17 cellular contexts compared by ENCODE assay signal in genomic region chrX:115694028-115694427, GRCh38.
DNase-seq lines count a peak whose midpoint lies in the region; ATAC-seq, FAIRE-seq and TF ChIP-seq lines count a peak whose summit lies in the region.
"Had no signal": no experiment of that assay in that cellular context is flagged by ENCODE, and none has a peak within 500 bp of the region (broad histone marks: within the 10 kb centered on the region; RNA-seq: fewer than 3 reads in every experiment).

No MANE protein-coding gene starts in this region.

- DNase-seq in H1 (ENCODE audit: low read depth in 1 of 2, low spot score in 2 of 2) (no peak), progenitor cell of endocrine pancreas (ENCODE audit: low spot score, unreplicated experiment) (no peak)
- no peak for DNase-seq in activated CD8-positive, alpha-beta memory T cell treated with anti-CD3 and anti-CD28 coated beads, Interleukin-2, amount 50 U/mL, for 4 hours
- DNase-seq: BE2C; CD8-positive, alpha-beta T cell; COR-L47; DND-41; GF-D8; H7 had no signal

- H2AFZ ChIP-seq in H1 (ENCODE audit: low read length): no peak overlapping the region

- no peak overlapping the region for H3K4me3 Mint-ChIP-seq in progenitor cell of endocrine pancreas (ENCODE audit: low read depth)
- H3K4me3 Mint-ChIP-seq: CD8-positive, alpha-beta T cell had no signal

- WGBS in H1 (ENCODE audit: extremely low coverage in 1 of 2, insufficient coverage in 1 of 2, insufficient read length in 1 of 2, insufficient replicate concordance in 2 of 2, low coverage in 1 of 2, low lambda C conversion rate in 2 of 2, missing lambda C conversion rate in 1 of 2), 2 experiments: 6% methylated on average over 3 of the region's 6 CpGs; no CpG with 5 or more reads in 1 of the 2 experiments

- H3K9ac ChIP-seq in HUES48 (ENCODE audit: low read depth, low read length) (peak overlapping the region; percentile 71), H1 (replicated peaks in 1 of 4; ENCODE audit: extremely low read depth in 1 of 4, low read depth in 3 of 4, low read length in 3 of 4) (no peak overlapping the region; a peak in 1 of 7 replicates), iPS-18a (ENCODE audit: low read length) (peak overlapping the region; percentile 73)
- H3K9ac ChIP-seq: KMS-11 had no signal

- H3K4me1 ChIP-seq in HUES48 (ENCODE audit: control insufficient read depth, insufficient read depth, low read length): peaks cover 53% of the 10 kb centered on the region
- H3K4me1 ChIP-seq in H1 (replicated peaks in 1 of 4; ENCODE audit: control insufficient read depth in 3 of 4, insufficient read depth in 4 of 4, low read length in 3 of 4): peaks cover 0 to 29% (median 11%) of the 10 kb centered on the region in 4 experiments; a peak in 5 of 7 replicates
- peaks cover 35% of the 10 kb centered on the region for H3K4me1 ChIP-seq in iPS-18a (ENCODE audit: control insufficient read depth, low read depth, low read length)
- H3K4me1 ChIP-seq: A549, BE2C had no signal

- no peaks in the 10 kb centered on the region for H3K9me3 Mint-ChIP-seq in progenitor cell of endocrine pancreas (ENCODE audit: low read depth)
- H3K9me3 Mint-ChIP-seq: CD8-positive, alpha-beta T cell had no signal

- peak overlapping the region; percentile 97; the same call in 1 of the 2 replicates for H2BK20ac ChIP-seq in H1 (ENCODE audit: low read length)

- no peaks in the 10 kb centered on the region for H3K79me1 ChIP-seq in H1 (ENCODE audit: low read depth, low read length)

- H2BK120ac ChIP-seq in H1 (replicated peaks; ENCODE audit: low read depth, low read length): peak overlapping the region; percentile 13

- H4K20me1 ChIP-seq in H1 (replicated peaks in 1 of 2; ENCODE audit: control insufficient read depth in 1 of 2, insufficient read depth in 2 of 2, low read length in 2 of 2): no peaks in the 10 kb centered on the region

- peak overlapping the region; percentile 46 for H3K27ac Mint-ChIP-seq in progenitor cell of endocrine pancreas
- H3K27ac Mint-ChIP-seq: CD8-positive, alpha-beta T cell had no signal

- no peak overlapping the region for H2BK15ac ChIP-seq in H1 (ENCODE audit: low read length)

- H3K27me3 Mint-ChIP-seq in progenitor cell of endocrine pancreas: peaks cover 25% of the 10 kb centered on the region

- H3K27ac ChIP-seq in HUES48 (ENCODE audit: low read depth, low read length) (peak overlapping the region; percentile 82), H1 (ENCODE audit: low read depth, low read length) (peak overlapping the region; percentile 61), iPS-18a (ENCODE audit: low read length) (peak overlapping the region; percentile 93)
- H3K27ac ChIP-seq: A549, C4-2B, HL-60, KMS-11 had no signal

- H3K23ac ChIP-seq in H1 (ENCODE audit: insufficient read length): no peak overlapping the region

- H3K9me3 ChIP-seq in HUES48 (ENCODE audit: control insufficient read depth, insufficient read depth, low read length) (no peaks in the 10 kb centered on the region), H1 (ENCODE audit: insufficient read depth in 2 of 2, low read depth in 1 of 2, low read length in 1 of 2) (no peaks in the 10 kb centered on the region), iPS-18a (ENCODE audit: control insufficient read depth, low read depth, low read length) (no peaks in the 10 kb centered on the region)
- H3K9me3 ChIP-seq: A549, BE2C had no signal

- H3K79me2 ChIP-seq in H1 (ENCODE audit: control insufficient read depth in 1 of 2, insufficient read depth in 2 of 2, low read length in 2 of 2): no peaks in the 10 kb centered on the region

- no peak for FAIRE-seq in H1 (lab: Jason Lieb, UNC)
- FAIRE-seq: A549 had no signal

- TF ChIP-seq RAD21 in H1 (IDR thresholded peaks at IDR 0.05 in 1 of 2, conservative IDR thresholded peaks at IDR 0.05 in 1 of 2; ENCODE audit: low read depth in 2 of 2, low read length in 2 of 2): no peak

- no peak overlapping the region for H3K14ac ChIP-seq in H1 (ENCODE audit: insufficient read length)

- H4K91ac ChIP-seq in H1 (replicated peaks; ENCODE audit: insufficient read length, low read length): peak overlapping the region; percentile 81

- POLR2A ChIA-PET in H1 (lab: Charles Lee; ENCODE audit: partially characterized antibody): interaction anchor here (0.8 to 1.2 kb wide), 3 partner anchors 17 to 68 kb away, joined by 5 read pairs; no protein-coding TSS in a partner anchor

- H3K56ac ChIP-seq in H1 (replicated peaks; ENCODE audit: insufficient read length, low read depth, low read length): peak overlapping the region; percentile 52

- peak overlapping the region; percentile 92 for H3K4ac ChIP-seq in H1 (replicated peaks; ENCODE audit: insufficient read length, low read depth, low read length)

- peaks cover 11% of the 10 kb centered on the region for H3K4me1 Mint-ChIP-seq in progenitor cell of endocrine pancreas (ENCODE audit: low read depth)

- TF ChIP-seq POLR2A in H1 (IDR thresholded peaks at IDR 0.05; ENCODE audit: control extremely low read depth in 1 of 2, low read depth in 2 of 2, low read length in 2 of 2): no peak

- TF ChIP-seq CTCF in H1 (IDR thresholded peaks at IDR 0.05; ENCODE audit: control extremely low read depth in 1 of 3, insufficient read depth in 1 of 3, low read depth in 1 of 3, low read length in 3 of 3): no peak
- TF ChIP-seq CTCF in progenitor cell of endocrine pancreas (IDR thresholded peaks at IDR 0.05; ENCODE audit: unreplicated experiment): no peak

- H3K4me2 ChIP-seq in H1 (ENCODE audit: insufficient read depth in 1 of 2, low read depth in 2 of 2, low read length in 2 of 2): peak overlapping the region; percentile 14 to 24; a peak in 2 of 4 replicates
- H3K4me2 ChIP-seq: A549, KMS-11 had no signal

- no peaks in the 10 kb centered on the region for H3K23me2 ChIP-seq in H1 (ENCODE audit: low read depth, low read length)

- ATAC-seq in HG02870 (IDR thresholded peaks at IDR 0.05; ENCODE audit: unreplicated experiment) (no peak), HG02759 (IDR thresholded peaks at IDR 0.05; ENCODE audit: unreplicated experiment) (no peak)
- ATAC-seq: A549; CD8-positive, alpha-beta T cell had no signal

- CTCF ChIA-PET in H1 (lab: Charles Lee; ENCODE audit: partially characterized antibody): interaction anchor here (1.2 to 1.7 kb wide), 3 partner anchors 42 to 363 kb away, joined by 3 to 4 read pairs (median 3); no protein-coding TSS in a partner anchor

- H3K36me3 Mint-ChIP-seq in progenitor cell of endocrine pancreas (ENCODE audit: insufficient read depth): no peaks in the 10 kb centered on the region
- H3K36me3 Mint-ChIP-seq: CD8-positive, alpha-beta T cell had no signal

- H2BK12ac ChIP-seq in H1 (ENCODE audit: low read depth, low read length): peak overlapping the region; percentile 46; the same call in 1 of the 2 replicates

- no peak overlapping the region for H3K4me3 ChIP-seq in HUES48 (ENCODE audit: low read depth, low read length)
- no peak overlapping the region for H3K4me3 ChIP-seq in H1 (ENCODE audit: extremely low read depth in 1 of 4, insufficient read depth in 2 of 4, low read depth in 3 of 4, low read length in 4 of 4)
- H3K4me3 ChIP-seq in iPS-18a (ENCODE audit: low read length): peak overlapping the region; percentile 12
- H3K4me3 ChIP-seq: A549 had no signal

- H2BK5ac ChIP-seq in H1 (ENCODE audit: low read depth, low read length): peak overlapping the region; percentile 89; the same call in 1 of the 2 replicates

- H3K18ac ChIP-seq in H1 (ENCODE audit: extremely low read depth, low read length): peak overlapping the region; percentile 65

- H4K5ac ChIP-seq in H1 (ENCODE audit: insufficient read length, low read depth, low read length): peak overlapping the region; percentile 38

- TF ChIP-seq EP300 in H1 (IDR thresholded peaks at IDR 0.05; ENCODE audit: borderline replicate concordance in 1 of 2, low read depth in 2 of 2, low read length in 2 of 2): no peak

- no peaks in the 10 kb centered on the region for H3K36me3 ChIP-seq in HUES48 (ENCODE audit: control insufficient read depth, insufficient read depth, low read length)
- H3K36me3 ChIP-seq in H1 (ENCODE audit: control insufficient read depth in 2 of 4, insufficient read depth in 4 of 4, low read length in 3 of 4): no peaks in the 10 kb centered on the region
- no peaks in the 10 kb centered on the region for H3K36me3 ChIP-seq in iPS-18a (ENCODE audit: control insufficient read depth, low read depth, low read length)
- H3K36me3 ChIP-seq: BE2C had no signal

- no peak overlapping the region; the same call in 1 of the 2 replicates for H2AK5ac ChIP-seq in H1 (ENCODE audit: low read depth, low read length)

- H3K27me3 ChIP-seq in HUES48 (ENCODE audit: control insufficient read depth, insufficient read depth, low read length): no peaks in the 10 kb centered on the region
- no peaks in the 10 kb centered on the region for H3K27me3 ChIP-seq in H1 (replicated peaks in 1 of 4; ENCODE audit: control insufficient read depth in 3 of 4, extremely low read depth in 1 of 4, insufficient read depth in 3 of 4, low read length in 3 of 4)
- no peaks in the 10 kb centered on the region for H3K27me3 ChIP-seq in iPS-18a (ENCODE audit: control insufficient read depth, insufficient read depth, low read length)
- H3K27me3 ChIP-seq: BE2C had no signal

- no peak overlapping the region for H4K8ac ChIP-seq in H1 (ENCODE audit: extremely low read depth, insufficient read depth, low read length)

TF ChIP-seq in H1, 55 proteins besides CTCF, POLR2A, EP300 and RAD21 (continues in another document):
- TF ChIP-seq CBX8 (IDR thresholded peaks at IDR 0.05; ENCODE audit: borderline replicate concordance, low read depth, low read length) (no peak), EZH2 (IDR thresholded peaks at IDR 0.05; ENCODE audit: low read depth, low read length, severe bottlenecking) (no peak), TAF7 (optimal IDR thresholded peaks at IDR 0.05; ENCODE audit: borderline replicate concordance, low read depth, low read length) (no peak), NRF1 (IDR thresholded peaks at IDR 0.05; ENCODE audit: low read depth, low read length) (no peak), RNF2 (IDR thresholded peaks at IDR 0.05; ENCODE audit: borderline replicate concordance, low read depth, low read length, missing control alignments, poor library complexity, severe bottlenecking) (no peak), E2F6 (IDR thresholded peaks at IDR 0.05) (no peak), USF2 (IDR thresholded peaks at IDR 0.05; ENCODE audit: low read length) (no peak), BCL11A (IDR thresholded peaks at IDR 0.05; ENCODE audit: low read depth in 2 of 2, low read length in 2 of 2) (no peak)

Comparison
In these comparisons a context has a peak if more than half of its experiments do, and no peak if none do; other contexts are left out.
1. H3K9ac ChIP-seq: peak in HUES48 (single experiment) and iPS-18a (single experiment); none in H1 (0 of 4).
2. Peak in every context shown above with its lines, with median percentiles within 50 percentile points of each other: H3K27ac ChIP-seq.